Comparison of ENCODE assay signal across 19 cellular contexts in genomic region chr15:63133786-63134185, GRCh38. TPM values are rescaled to one million over a fixed set of nuclear protein-coding genes. Genes with fewer than 3 reads are reported as not detected.
DNase-seq lines count a peak whose midpoint lies in the region; ATAC-seq, FAIRE-seq and TF ChIP-seq lines count a peak whose summit lies in the region.
"Had no signal": no experiment of that assay in that cellular context is flagged by ENCODE, and none has a peak within 500 bp of the region (broad histone marks: within the 10 kb centered on the region; RNA-seq: fewer than 3 reads in every experiment).

No MANE protein-coding gene starts in this region.

- no peak overlapping the region for H3K4me3 ChIP-seq in astrocyte of the spinal cord (ENCODE audit: low read depth, low read length)
- no peak overlapping the region for H3K4me3 ChIP-seq in fibroblast of villous mesenchyme (ENCODE audit: low read depth, low read length)
- no peak overlapping the region for H3K4me3 ChIP-seq in thyroid gland (replicated peaks in 1 of 3)
- no peak overlapping the region for H3K4me3 ChIP-seq in right lobe of liver
- H3K4me3 ChIP-seq: BLaER1 treated with 17β-estradiol and CSF1 and Interleukin-3, amounts not matched to agents 10 nM and 100 nM; esophagus squamous epithelium; Peyer's patch had no signal

- intact Hi-C loops in thyroid gland (cut with DNase I) (no loop called here), right lobe of liver (cut with DNase I) (no loop called here)

- WGBS in thyroid gland, 2 donors: 73 to 85% methylated on average over 1 of the region's 1 CpG
- WGBS in right lobe of liver (ENCODE audit: insufficient coverage, low coverage, low lambda C conversion rate, missing lambda C conversion rate): 86% methylated on average over 1 of the region's 1 CpG

- no peak for TF ChIP-seq CTCF in astrocyte of the spinal cord (IDR thresholded peaks at IDR 0.05; ENCODE audit: low read depth, low read length)
- no peak for TF ChIP-seq CTCF in fibroblast of villous mesenchyme (IDR thresholded peaks at IDR 0.05; ENCODE audit: insufficient read depth, low read depth, low read length)
- TF ChIP-seq CTCF in thyroid gland (IDR thresholded peaks at IDR 0.05): no peak
- no peak for TF ChIP-seq CTCF in right lobe of liver (IDR thresholded peaks at IDR 0.05)

- H3K36me3 ChIP-seq in thyroid gland: peaks cover 11 to 12% of the 10 kb centered on the region in 2 donors
- peaks cover 0 to 14% (median 7%) of the 10 kb centered on the region in 4 donors for H3K36me3 ChIP-seq in right lobe of liver

- H3K27ac ChIP-seq in thyroid gland: peak overlapping the region in 2 of 3 donors; percentile 37 to 59
- H3K27ac ChIP-seq in right lobe of liver: no peak overlapping the region

- H3K9me3 ChIP-seq in thyroid gland (no peaks in the 10 kb centered on the region), right lobe of liver (no peaks in the 10 kb centered on the region)
- H3K9me3 ChIP-seq: BLaER1 treated with 17β-estradiol and CSF1 and Interleukin-3, amounts not matched to agents 10 nM and 100 nM; esophagus squamous epithelium; Peyer's patch had no signal

- FAIRE-seq in GM19239 (lab: Jason Lieb, UNC): no peak
- FAIRE-seq: GM12891 had no signal

- TF ChIP-seq POLR2A in thyroid gland (IDR thresholded peaks at IDR 0.05) (no peak), right lobe of liver (IDR thresholded peaks at IDR 0.05) (no peak)

- in situ Hi-C loops in astrocyte of the spinal cord (cut with HindIII; ENCODE audit: low sequenced_read_pairs): no loop called here

- H3K4me1 ChIP-seq in thyroid gland: peaks cover 6% of the 10 kb centered on the region in 2 donors
- no peaks in the 10 kb centered on the region for H3K4me1 ChIP-seq in right lobe of liver
- H3K4me1 ChIP-seq: Peyer's patch had no signal

- H3K27me3 ChIP-seq in thyroid gland (no peaks in the 10 kb centered on the region), right lobe of liver (no peaks in the 10 kb centered on the region)
- H3K27me3 ChIP-seq: BLaER1 treated with 17β-estradiol and CSF1 and Interleukin-3, amounts not matched to agents 10 nM and 100 nM; esophagus squamous epithelium; Peyer's patch had no signal

- DNase-seq in ELR (ENCODE audit: low read depth): peak; percentile 71
- DNase-seq in astrocyte of the spinal cord (ENCODE audit: low read depth, low spot score): peak; percentile 35
- DNase-seq in fibroblast of villous mesenchyme (ENCODE audit: low read depth): peak; percentile 80
- DNase-seq in thyroid gland: no peak
- no peak for DNase-seq in mesenteric fat pad (ENCODE audit: low spot score)
- no peak for DNase-seq in right lobe of liver
- no peak for DNase-seq in GM19239 (ENCODE audit: insufficient read length, low spot score)
- DNase-seq: activated CD8-positive, alpha-beta memory T cell treated with anti-CD3 and anti-CD28 coated beads, Interleukin-2, amount 50 U/mL, for 4 hours; DMS79 treated with DMSO at 0.1 percent for 48 hours; esophagus squamous epithelium; NCI-H2029; NCI-H526 treated with DMSO at 0.1 percent for 48 hours; Peyer's patch; stimulated activated naive CD4-positive, alpha-beta T cell; T-helper 2 cell had no signal

- ATAC-seq in right lobe of liver (no peak), HG03159 (IDR thresholded peaks at IDR 0.05; ENCODE audit: unreplicated experiment) (no peak)
- ATAC-seq: activated CD4-positive, CD25-positive, alpha-beta regulatory T cell treated with anti-CD3 and anti-CD28 coated beads, Interleukin-2, amount 50 U/mL, for 24 hours had no signal

RNA-seq across cellular contexts. Expression of gene LACTB, which starts 12.1 kb away (rescaled TPM):
- total RNA-seq in fibroblast of villous mesenchyme: 31.6 and 63.5 TPM in 2 replicates
- 10 to 100 TPM in 3 of 4 donors, 1 to 10 TPM in 1; 8.9 to 25.9 (median 12.1) TPM for total RNA-seq in thyroid gland
- 30.1 TPM for total RNA-seq in mesenteric fat pad
- total RNA-seq in right lobe of liver: 10 to 100 TPM; 16.4 to 34.8 (median 21.5) TPM

RNA-seq across cellular contexts. Expression of gene RPS27L, which starts 23.5 kb away (rescaled TPM):
- 219 and 308 TPM in 2 replicates for total RNA-seq in fibroblast of villous mesenchyme
- total RNA-seq in thyroid gland: 100 to 1,000 TPM in 1 of 4 donors, 10 to 100 TPM in 3; 38.6 to 126 (median 88.9) TPM
- 158 TPM for total RNA-seq in mesenteric fat pad
- total RNA-seq in right lobe of liver: 100 to 1,000 TPM in 3 of 6 experiments, 10 to 100 TPM in 3; 63.9 to 115 (median 99.8) TPM

RNA-seq across cellular contexts. Expression of gene RAB8B, which starts 55.6 kb away (rescaled TPM):
- total RNA-seq in fibroblast of villous mesenchyme (71.5 and 97.2 TPM in 2 replicates), thyroid gland (10 to 100 TPM; 17.6 to 36.0 (median 22.1) TPM), mesenteric fat pad (46.8 TPM), right lobe of liver (10 to 100 TPM in 4 of 6 experiments, 1 to 10 TPM in 2; 5.8 to 50.7 (median 14.3) TPM)

Comparison
In these comparisons a context has a peak if more than half of its experiments do, and no peak if none do; other contexts are left out.
1. DNase-seq: peak in ELR (single experiment), astrocyte of the spinal cord (single experiment) and fibroblast of villous mesenchyme (single experiment); none in thyroid gland (0 of 2), mesenteric fat pad (single experiment), right lobe of liver (0 of 3) and GM19239 (single experiment).
2. H3K27ac ChIP-seq: peak in thyroid gland (2 of 3); none in right lobe of liver (0 of 3).